20 cellular contexts compared by ENCODE assay signal in genomic region chr2:72494392-72494791, GRCh38.
DNase-seq lines count a peak whose midpoint lies in the region; ATAC-seq, FAIRE-seq and TF ChIP-seq lines count a peak whose summit lies in the region.
"Had no signal": no experiment of that assay in that cellular context is flagged by ENCODE, and none has a peak within 500 bp of the region (broad histone marks: within the 10 kb centered on the region; RNA-seq: fewer than 3 reads in every experiment).

No MANE protein-coding gene starts in this region.

- H3K36me3 Mint-ChIP-seq in astrocyte (ENCODE audit: low read depth, unreplicated experiment), result no peaks in the 10 kb centered on the region

- H3K27ac Mint-ChIP-seq in astrocyte (ENCODE audit: unreplicated experiment), result no peak overlapping the region
- H3K27ac Mint-ChIP-seq: B cell; CD8-positive, alpha-beta T cell; GM23338 had no signal

- H3K4me1 ChIP-seq in astrocyte (ENCODE audit: insufficient read depth, low read length) (no peaks in the 10 kb centered on the region), hepatocyte (ENCODE audit: insufficient read depth) (no peaks in the 10 kb centered on the region), A673 (ENCODE audit: insufficient read depth, low read length, poor library complexity, severe bottlenecking) (peaks cover 10% of the 10 kb centered on the region)
- H3K4me1 ChIP-seq: BLaER1 treated with 17β-estradiol and CSF1 and Interleukin-3, amounts not matched to agents 10 nM and 100 nM had no signal

- no peaks in the 10 kb centered on the region for H3K27me3 ChIP-seq in astrocyte (ENCODE audit: insufficient read depth, low read length)
- no peaks in the 10 kb centered on the region for H3K27me3 ChIP-seq in hepatocyte
- H3K27me3 ChIP-seq in MG63, result no peaks in the 10 kb centered on the region
- H3K27me3 ChIP-seq in A673 (replicated peaks; ENCODE audit: insufficient read depth, low read depth, low read length, poor library complexity), result no peaks in the 10 kb centered on the region
- H3K27me3 ChIP-seq: BLaER1 treated with 17β-estradiol and CSF1 and Interleukin-3, amounts not matched to agents 10 nM and 100 nM had no signal

- intact Hi-C loops in A673 (cut with micrococcal nuclease; ENCODE audit: unreplicated experiment), result no loop called here

- no peak for ATAC-seq in GM21381 (IDR thresholded peaks at IDR 0.05; ENCODE audit: unreplicated experiment)
- ATAC-seq: CD8-positive, alpha-beta T cell; GM23338 had no signal

- H3K4me1 Mint-ChIP-seq in astrocyte (ENCODE audit: low read depth, unreplicated experiment), result no peaks in the 10 kb centered on the region
- H3K4me1 Mint-ChIP-seq: B cell, GM23338 had no signal

- FAIRE-seq in astrocyte (lab: Jason Lieb, UNC), result no peak
- FAIRE-seq: G401.6, GM12891, GM18507, H54 had no signal

- H3K4me3 ChIP-seq in astrocyte (ENCODE audit: insufficient read depth, low read depth, low read length), result no peak overlapping the region
- H3K4me3 ChIP-seq in hepatocyte, result no peak overlapping the region
- H3K4me3 ChIP-seq in MG63, result no peak overlapping the region
- no peak overlapping the region for H3K4me3 ChIP-seq in A673 (ENCODE audit: low read depth, low read length, poor library complexity, severe bottlenecking)
- H3K4me3 ChIP-seq: BLaER1 treated with 17β-estradiol and CSF1 and Interleukin-3, amounts not matched to agents 10 nM and 100 nM; GM23338 had no signal

- H3K4me3 Mint-ChIP-seq in astrocyte (ENCODE audit: unreplicated experiment), result no peak overlapping the region
- H3K4me3 Mint-ChIP-seq: B cell; CD8-positive, alpha-beta T cell; GM23338 had no signal

- CTCF ChIA-PET in A673 (lab: Charles Lee), result no interaction called here

- H3K9me3 ChIP-seq in astrocyte (ENCODE audit: insufficient read depth, low read depth, low read length) (no peaks in the 10 kb centered on the region), hepatocyte (ENCODE audit: low read depth) (no peaks in the 10 kb centered on the region), MG63 (no peaks in the 10 kb centered on the region), A673 (ENCODE audit: low read depth, low read length, poor library complexity, severe bottlenecking) (no peaks in the 10 kb centered on the region)
- H3K9me3 ChIP-seq: BLaER1 treated with 17β-estradiol and CSF1 and Interleukin-3, amounts not matched to agents 10 nM and 100 nM had no signal

- H2AFZ ChIP-seq in astrocyte (ENCODE audit: low read depth, low read length) (no peak overlapping the region), hepatocyte (no peak overlapping the region)
- H2AFZ ChIP-seq: GM23338 had no signal

- TF ChIP-seq CTCF in astrocyte (IDR thresholded peaks at IDR 0.05; ENCODE audit: insufficient read depth, low read depth, low read length), result no peak
- TF ChIP-seq CTCF in hepatocyte (IDR thresholded peaks at IDR 0.05; ENCODE audit: poor library complexity), result no peak
- no peak for TF ChIP-seq CTCF in A673 (conservative IDR thresholded peaks at IDR 0.05; ENCODE audit: low read depth, low read length)

- no peak overlapping the region for H3K9ac ChIP-seq in astrocyte (ENCODE audit: low read length)
- H3K9ac ChIP-seq: BLaER1 treated with 17β-estradiol and CSF1 and Interleukin-3, amounts not matched to agents 10 nM and 100 nM had no signal

- H4K20me1 ChIP-seq in astrocyte (ENCODE audit: insufficient read depth, low read length), result no peaks in the 10 kb centered on the region
- H4K20me1 ChIP-seq in hepatocyte (ENCODE audit: insufficient read depth, poor library complexity, severe bottlenecking), result no peaks in the 10 kb centered on the region
- H4K20me1 ChIP-seq: BLaER1 treated with 17β-estradiol and CSF1 and Interleukin-3, amounts not matched to agents 10 nM and 100 nM had no signal

- no TSS peak for BruUV-seq in A673 (replicated peaks; lab: Mats Ljungman, UMichigan)

- no peaks in the 10 kb centered on the region for H3K36me3 ChIP-seq in astrocyte (ENCODE audit: insufficient read depth, low read length)
- H3K36me3 ChIP-seq in hepatocyte (replicated peaks; ENCODE audit: insufficient read depth, low read depth), result peaks cover 3% of the 10 kb centered on the region
- H3K36me3 ChIP-seq in MG63, result peaks cover 3% of the 10 kb centered on the region
- peaks cover 90% of the 10 kb centered on the region for H3K36me3 ChIP-seq in A673 (ENCODE audit: insufficient read depth, low read length, poor library complexity, severe bottlenecking)
- H3K36me3 ChIP-seq: BLaER1 treated with 17β-estradiol and CSF1 and Interleukin-3, amounts not matched to agents 10 nM and 100 nM had no signal

- DNase-seq in EL (peak; percentile 9), astrocyte (ENCODE audit: low read depth) (peak; percentile 16), dermis microvascular lymphatic vessel endothelial cell (ENCODE audit: low read depth in 2 of 2) (peak; percentile 20 to 58), fibroblast of peridontal ligament (ENCODE audit: extremely low read depth) (peak; percentile 24), hepatocyte (ENCODE audit: low spot score) (no peak), MG63 (no peak), A673 (ENCODE audit: low spot score) (no peak)
- DNase-seq: 8988T; Calu3; CD8-positive, alpha-beta T cell; DMS79 treated with DMSO at 0.1 percent for 48 hours; HCEC 1CT had no signal

- WGBS in hepatocyte (ENCODE audit: low lambda C conversion rate, missing lambda C conversion rate), result 97% methylated on average over 1 of the region's 1 CpG

- no peaks in the 10 kb centered on the region for H3K9me2 ChIP-seq in hepatocyte (replicated peaks; ENCODE audit: insufficient read depth)

- no peaks in the 10 kb centered on the region for H3K9me3 Mint-ChIP-seq in astrocyte (ENCODE audit: unreplicated experiment)
- H3K9me3 Mint-ChIP-seq: CD8-positive, alpha-beta T cell; GM23338 had no signal

- H3K79me2 ChIP-seq in astrocyte (ENCODE audit: insufficient read depth, low read length) (no peaks in the 10 kb centered on the region), hepatocyte (no peaks in the 10 kb centered on the region)

- H3K27me3 Mint-ChIP-seq in astrocyte (ENCODE audit: low read depth, unreplicated experiment), result no peaks in the 10 kb centered on the region
- H3K27me3 Mint-ChIP-seq: B cell had no signal

- H3K4me2 ChIP-seq in astrocyte (ENCODE audit: low read length) (no peak overlapping the region), hepatocyte (no peak overlapping the region)
- H3K4me2 ChIP-seq: BLaER1 treated with 17β-estradiol and CSF1 and Interleukin-3, amounts not matched to agents 10 nM and 100 nM; GM23338 had no signal

- no peak overlapping the region for H3K27ac ChIP-seq in astrocyte (ENCODE audit: low read depth, low read length)
- no peak overlapping the region for H3K27ac ChIP-seq in hepatocyte
- H3K27ac ChIP-seq in A673 (ENCODE audit: low read depth, low read length, poor library complexity, severe bottlenecking), result no peak overlapping the region
- H3K27ac ChIP-seq: BLaER1 treated with 17β-estradiol and CSF1 and Interleukin-3, amounts not matched to agents 10 nM and 100 nM had no signal

- POLR2A ChIA-PET in A673 (lab: Charles Lee; ENCODE audit: low non-redundant PET), result no interaction called here

Comparison
In these comparisons a context has a peak if more than half of its experiments do, and no peak if none do; other contexts are left out.
1. DNase-seq: peak in EL (single experiment), astrocyte (single experiment), dermis microvascular lymphatic vessel endothelial cell (2 of 2) and fibroblast of peridontal ligament (single experiment); none in hepatocyte (single experiment), MG63 (single experiment) and A673 (single experiment).